ENCODE assay signal across 8 cellular contexts in genomic region chr5:154444559-154445421, GRCh38. TPM values are rescaled to one million over a fixed set of nuclear protein-coding genes. Genes with fewer than 3 reads are reported as not detected.
DNase-seq lines count a peak whose midpoint lies in the region; ATAC-seq and TF ChIP-seq lines count a peak whose summit lies in the region.

No MANE protein-coding gene starts in this region.

- CTCF ChIA-PET in activated CD4-positive, alpha-beta memory T cell treated with anti-CD3 and anti-CD28 coated beads, Interleukin-2, amount 10 ng/mL, durations not matched to agents 7 days and 5 days (lab: Charles Lee): interaction anchor here (0.9 kb wide), 1 partner anchor 39 kb away, joined by 3 read pairs; no protein-coding TSS in a partner anchor

- peaks cover 50% of the 10 kb centered on the region for H3K4me1 Mint-ChIP-seq in activated CD4-positive, alpha-beta memory T cell treated with anti-CD3 and anti-CD28 coated beads, Interleukin-2, amount 10 ng/mL, durations not matched to agents 7 days and 5 days
- peaks cover 37% of the 10 kb centered on the region for H3K4me1 Mint-ChIP-seq in nephron

- DNase-seq in NCI-H2227 (lab: John Stamatoyannopoulos, UW; ENCODE audit: unreplicated experiment) (peak; percentile 5), NCI-H2227 treated with DMSO at 0.1 percent for 48 hours (lab: John Stamatoyannopoulos, UW) (no peak), erythroblast (lab: John Stamatoyannopoulos, UW) (peak; percentile 49 to 67)
- DNase-seq in activated CD4-positive, alpha-beta memory T cell treated with anti-CD3 and anti-CD28 coated beads, Interleukin-2, amount 10 ng/mL, durations not matched to agents 7 days and 5 days: peak; percentile 19
- DNase-seq in NK-92 treated with Interleukin-12 subunit alpha and Interleukin-12 subunit beta, amount 100 ng/mL, for 24 hours (lab: John Stamatoyannopoulos, UW): no peak

- H3K27me3 ChIP-seq in HUES6 (ENCODE audit: control insufficient read depth, insufficient read depth, low read length): no peaks in the 10 kb centered on the region

- no peaks in the 10 kb centered on the region for H3K9me3 ChIP-seq in HUES6 (ENCODE audit: control insufficient read depth, insufficient read depth, low read depth, low read length)

- peak overlapping the region; percentile 63 for H3K9ac ChIP-seq in HUES6 (ENCODE audit: low read length)

- no peaks in the 10 kb centered on the region for H3K9me3 Mint-ChIP-seq in activated CD4-positive, alpha-beta memory T cell treated with anti-CD3 and anti-CD28 coated beads, Interleukin-2, amount 10 ng/mL, durations not matched to agents 7 days and 5 days
- H3K9me3 Mint-ChIP-seq in nephron: no peaks in the 10 kb centered on the region

- peaks cover 21% of the 10 kb centered on the region for H3K36me3 ChIP-seq in HUES6 (ENCODE audit: control insufficient read depth, insufficient read depth, low read length)

- H3K4me1 ChIP-seq in HUES6 (ENCODE audit: control insufficient read depth, insufficient read depth, low read length): peaks cover 11% of the 10 kb centered on the region

- peak overlapping the region; percentile 93 for H3K4me3 ChIP-seq in HUES6 (ENCODE audit: low read depth, low read length)

- no peak for TF ChIP-seq CTCF in nephron (IDR thresholded peaks at IDR 0.05; ENCODE audit: unreplicated experiment in 3 of 3)

- no peak overlapping the region for H3K27ac ChIP-seq in HUES6 (ENCODE audit: low read depth, low read length)

- ATAC-seq in HG02870 (IDR thresholded peaks at IDR 0.05; ENCODE audit: unreplicated experiment): no peak

- TF ChIP-seq POLR2A in erythroblast (IDR thresholded peaks at IDR 0.05; ENCODE audit: low read length): no peak

- POLR2A ChIA-PET in activated CD4-positive, alpha-beta memory T cell treated with anti-CD3 and anti-CD28 coated beads, Interleukin-2, amount 10 ng/mL, durations not matched to agents 7 days and 5 days (lab: Charles Lee): interaction anchor here (0.6 to 1.3 kb wide), 4 partner anchors 14 to 406 kb away, joined by 3 read pairs; partner anchors contain the start of genes FAM114A2 and MFAP3

- H3K4me3 Mint-ChIP-seq in activated CD4-positive, alpha-beta memory T cell treated with anti-CD3 and anti-CD28 coated beads, Interleukin-2, amount 10 ng/mL, durations not matched to agents 7 days and 5 days: peak overlapping the region; percentile 98
- H3K4me3 Mint-ChIP-seq in nephron: peak overlapping the region; percentile 94 to 99 (median 95)

- H3K27me3 Mint-ChIP-seq in activated CD4-positive, alpha-beta memory T cell treated with anti-CD3 and anti-CD28 coated beads, Interleukin-2, amount 10 ng/mL, durations not matched to agents 7 days and 5 days: no peaks in the 10 kb centered on the region
- peaks cover 4% of the 10 kb centered on the region for H3K27me3 Mint-ChIP-seq in nephron (ENCODE audit: low read depth)

- H3K27ac Mint-ChIP-seq in activated CD4-positive, alpha-beta memory T cell treated with anti-CD3 and anti-CD28 coated beads, Interleukin-2, amount 10 ng/mL, durations not matched to agents 7 days and 5 days: peak overlapping the region; percentile 84
- H3K27ac Mint-ChIP-seq in nephron: peak overlapping the region; percentile 21 to 94 (median 92)

- peaks cover 46% of the 10 kb centered on the region for H3K36me3 Mint-ChIP-seq in activated CD4-positive, alpha-beta memory T cell treated with anti-CD3 and anti-CD28 coated beads, Interleukin-2, amount 10 ng/mL, durations not matched to agents 7 days and 5 days (ENCODE audit: low read depth)
- peaks cover 18% of the 10 kb centered on the region for H3K36me3 Mint-ChIP-seq in nephron (ENCODE audit: low read depth)

RNA-seq across cellular contexts. Expression of gene SAP30L, which starts 1.0 kb away (rescaled TPM):
- 10 to 100 TPM; 42.6 to 46.6 TPM for total RNA-seq in activated CD4-positive, alpha-beta memory T cell treated with anti-CD3 and anti-CD28 coated beads, Interleukin-2, amount 10 ng/mL, durations not matched to agents 7 days and 5 days

RNA-seq across cellular contexts. Expression of gene HAND1, which starts 33.2 kb away (rescaled TPM):
- not detected for total RNA-seq in activated CD4-positive, alpha-beta memory T cell treated with anti-CD3 and anti-CD28 coated beads, Interleukin-2, amount 10 ng/mL, durations not matched to agents 7 days and 5 days

Comparison
In these comparisons a context has a peak if more than half of its experiments do, and no peak if none do; other contexts are left out.
1. DNase-seq: peak in NCI-H2227 (single experiment), activated CD4-positive, alpha-beta memory T cell treated with anti-CD3 and anti-CD28 coated beads, Interleukin-2, amount 10 ng/mL, durations not matched to agents 7 days and 5 days (single experiment) and erythroblast (2 of 2); none in NCI-H2227 treated with DMSO at 0.1 percent for 48 hours (single experiment) and NK-92 treated with Interleukin-12 subunit alpha and Interleukin-12 subunit beta, amount 100 ng/mL, for 24 hours (single experiment).